ENCODE assay signal across 9 cellular contexts in genomic region chr2:232335206-232335858, GRCh38. TPM values are rescaled to one million over a fixed set of nuclear protein-coding genes. Genes with fewer than 3 reads are reported as not detected.
DNase-seq lines count a peak whose midpoint lies in the region; ATAC-seq and TF ChIP-seq lines count a peak whose summit lies in the region.
"Not testable (repeated sequence)": the region's sequence is repeated elsewhere in the genome, so short reads cannot be mapped to it uniquely, and the experiment has no call there.
"Had no signal": no experiment of that assay in that cellular context is flagged by ENCODE, and none has a peak within 500 bp of the region (broad histone marks: within the 10 kb centered on the region; RNA-seq: fewer than 3 reads in every experiment).

No MANE protein-coding gene starts in this region.

- TF ChIP-seq CTCF in CD14-positive monocyte (IDR thresholded peaks at IDR 0.05) (peak; percentile 72), HCT116 (IDR thresholded peaks at IDR 0.05 in 2 of 3, conservative IDR thresholded peaks at IDR 0.05 in 1 of 3; ENCODE audit: borderline replicate concordance in 1 of 3, insufficient read depth in 1 of 3, low read depth in 2 of 3, low read length in 2 of 3) (peak; percentile 27 to 69 (median 66); a peak in 5 of 6 replicates), endodermal cell (conservative IDR thresholded peaks at IDR 0.05) (peak; percentile 82), tibial artery (IDR thresholded peaks at IDR 0.05) (peak in 1 of 2 experiments; percentile 42)

- H2BK12ac ChIP-seq in neuronal stem cell (ENCODE audit: low read length) = not testable (repeated sequence)

- H3K79me1 ChIP-seq in neuronal stem cell (ENCODE audit: low read depth, low read length) = not testable (repeated sequence)

- H3K9me2 ChIP-seq in HCT116 (ENCODE audit: insufficient read depth) = not testable (repeated sequence)

- H3K9me3 Mint-ChIP-seq in CD14-positive monocyte; activated naive CD4-positive, alpha-beta T cell treated with anti-CD3 and anti-CD28 coated beads for 36 hours; endodermal cell: not testable (repeated sequence)

- RAD21 ChIA-PET in HCT116 (lab: Charles Lee; ENCODE audit: low non-redundant PET in 1 of 2, low total read pairs in 2 of 2, uncharacterized antibody in 2 of 2, unreplicated experiment in 2 of 2) = not testable (repeated sequence)

- H2BK5ac ChIP-seq in neuronal stem cell (ENCODE audit: low read length) = not testable (repeated sequence)

- not testable (repeated sequence) for H2BK15ac ChIP-seq in neuronal stem cell (ENCODE audit: low read length)

- H3K79me2 ChIP-seq in HCT116 (ENCODE audit: insufficient read depth, low read length) = not testable (repeated sequence)

- not testable (repeated sequence) for H3K36me3 ChIP-seq in HCT116 (ENCODE audit: control insufficient read depth in 1 of 2, insufficient read depth in 2 of 2, low read length in 2 of 2); endodermal cell (ENCODE audit: control insufficient read depth, insufficient read depth, low read length); neuronal stem cell (replicated peaks in 1 of 2; ENCODE audit: control insufficient read depth in 2 of 2, insufficient read depth in 2 of 2, low read length in 2 of 2)
- peaks cover 0 to 41% (median 31%) of the 10 kb centered on the region in 3 donors for H3K36me3 ChIP-seq in tibial artery

- H3K4me1 ChIP-seq in HCT116 (ENCODE audit: control insufficient read depth in 1 of 2, insufficient read depth in 2 of 2, low read length in 2 of 2); endodermal cell (ENCODE audit: control insufficient read depth, insufficient read depth, low read length); neuronal stem cell (ENCODE audit: control insufficient read depth in 2 of 2, insufficient read depth in 1 of 2, low read depth in 1 of 2, low read length in 2 of 2); tibial artery: not testable (repeated sequence)

- H4K8ac ChIP-seq in neuronal stem cell (ENCODE audit: low read depth, low read length) = not testable (repeated sequence)

- H2AK5ac ChIP-seq in neuronal stem cell (ENCODE audit: low read depth, low read length) = not testable (repeated sequence)

- H4K91ac ChIP-seq in neuronal stem cell (ENCODE audit: low read depth, low read length, poor library complexity) = not testable (repeated sequence)

- not testable (repeated sequence) for H3K9me3 ChIP-seq in HCT116 (ENCODE audit: control insufficient read depth in 1 of 2, insufficient read depth in 1 of 2, low read depth in 1 of 2, low read length in 2 of 2); T-helper 17 cell (ENCODE audit: control insufficient read depth, low read length, poor library complexity, severe bottlenecking); endodermal cell (ENCODE audit: control insufficient read depth, low read length); neuronal stem cell (replicated peaks in 1 of 2; ENCODE audit: control insufficient read depth in 2 of 2, insufficient read depth in 1 of 2, low read depth in 1 of 2, low read length in 2 of 2); tibial artery

- BruUV-seq in HCT116 (replicated peaks; lab: Mats Ljungman, UMichigan) = not testable (repeated sequence)

- peak; percentile 39 for DNase-seq in CD14-positive monocyte (ENCODE audit: low spot score)
- not testable (repeated sequence) for DNase-seq in HCT116 (ENCODE audit: low read depth, low spot score); endodermal cell; neuronal stem cell (ENCODE audit: low spot score)
- peak in 2 of 3 donors; percentile 8 for DNase-seq in T-helper 17 cell
- DNase-seq in activated naive CD4-positive, alpha-beta T cell treated with anti-CD3 and anti-CD28 coated beads for 36 hours = peak; percentile 4
- DNase-seq in iPS-NIHi11 (ENCODE audit: low spot score) = peak; percentile 46
- peak; percentile 18 to 53 for DNase-seq in tibial artery

- not testable (repeated sequence) for H2AFZ ChIP-seq in HCT116 (ENCODE audit: low read depth, low read length, poor library complexity, severe bottlenecking); neuronal stem cell (ENCODE audit: low read length)

- 51 to 79% methylated on average over 6 to 15 of the region's 15 CpGs for WGBS in endodermal cell (ENCODE audit: insufficient coverage in 1 of 2, insufficient read length in 1 of 2), 2 experiments
- no CpG with 5 or more reads among the region's 15 CpGs for WGBS in neuronal stem cell (ENCODE audit: extremely low coverage in 2 of 2, insufficient read length in 2 of 2, insufficient replicate concordance in 1 of 2), 2 donors

- H3K4me3 ChIP-seq in HCT116 (replicated peaks in 1 of 2; ENCODE audit: low read depth in 1 of 2, low read length in 2 of 2); endodermal cell (ENCODE audit: low read length); neuronal stem cell (ENCODE audit: low read length in 2 of 2); tibial artery: not testable (repeated sequence)

- H3K27ac ChIP-seq in HCT116 (ENCODE audit: low read depth, low read length); endodermal cell (ENCODE audit: low read depth, low read length); neuronal stem cell (replicated peaks; ENCODE audit: low read length); tibial artery: not testable (repeated sequence)

- not testable (repeated sequence) for H3K14ac ChIP-seq in neuronal stem cell (ENCODE audit: low read length)

- POLR2A ChIA-PET in HCT116 (lab: Charles Lee) = not testable (repeated sequence)

- not testable (repeated sequence) for H3K4me3 Mint-ChIP-seq in CD14-positive monocyte; T-helper 17 cell; activated naive CD4-positive, alpha-beta T cell treated with anti-CD3 and anti-CD28 coated beads for 36 hours; endodermal cell

- not testable (repeated sequence) for H3K4ac ChIP-seq in neuronal stem cell (ENCODE audit: low read length)

- peak overlapping the region in 1 of 7 donors; percentile 20 for H3K27ac Mint-ChIP-seq in CD14-positive monocyte
- not testable (repeated sequence) for H3K27ac Mint-ChIP-seq in T-helper 17 cell; activated naive CD4-positive, alpha-beta T cell treated with anti-CD3 and anti-CD28 coated beads for 36 hours; endodermal cell

- H3K4me1 Mint-ChIP-seq in CD14-positive monocyte; T-helper 17 cell; activated naive CD4-positive, alpha-beta T cell treated with anti-CD3 and anti-CD28 coated beads for 36 hours (ENCODE audit: low read depth); endodermal cell: not testable (repeated sequence)

- H2BK120ac ChIP-seq in neuronal stem cell (ENCODE audit: low read depth, low read length) = not testable (repeated sequence)

- peak overlapping the region; percentile 48 for H3K18ac ChIP-seq in neuronal stem cell (ENCODE audit: low read length)

- not testable (repeated sequence) for H3K27me3 ChIP-seq in HCT116 (ENCODE audit: insufficient read depth, low read length); endodermal cell (ENCODE audit: control insufficient read depth, insufficient read depth, low read length, poor library complexity, severe bottlenecking); neuronal stem cell (ENCODE audit: control insufficient read depth in 3 of 3, insufficient read depth in 3 of 3, low read depth in 1 of 3, low read length in 3 of 3); tibial artery

- not testable (repeated sequence) for TF ChIP-seq POLR2A in HCT116 (IDR thresholded peaks at IDR 0.05; ENCODE audit: borderline replicate concordance, extremely low read depth, insufficient read depth, insufficient read length)

- not testable (repeated sequence) for H3K23ac ChIP-seq in neuronal stem cell (ENCODE audit: low read depth, low read length, poor library complexity)

- CTCF ChIA-PET in HCT116 (lab: Charles Lee) = interaction anchor here (1.1 to 1.8 kb wide), 2 partner anchors 30 to 410 kb away, joined by 3 to 4 read pairs; no protein-coding TSS in a partner anchor
- CTCF ChIA-PET in activated naive CD4-positive, alpha-beta T cell treated with anti-CD3 and anti-CD28 coated beads for 36 hours (lab: Charles Lee) = interaction anchor here (0.6 to 1.9 kb wide), 5 partner anchors 13 to 468 kb away, joined by 3 to 6 read pairs (median 3); no protein-coding TSS in a partner anchor

- intact Hi-C loops in CD14-positive monocyte (cut with micrococcal nuclease); HCT116 (cut with micrococcal nuclease); tibial artery (cut with DNase I; ENCODE audit: low total_unique reads): not testable (repeated sequence)
- intact Hi-C loops in activated naive CD4-positive, alpha-beta T cell treated with anti-CD3 and anti-CD28 coated beads for 36 hours (cut with micrococcal nuclease) = loop anchor here (1.0 kb wide), 1 partner anchor 105 kb away; no protein-coding TSS in a partner anchor

- TF ChIP-seq RAD21 in HCT116 (IDR thresholded peaks at IDR 0.05; ENCODE audit: low read depth) = 0 out of 2 replicates have a peak, but pooled peaks have one; percentile 31

- not testable (repeated sequence) for H3K9ac ChIP-seq in HCT116 (ENCODE audit: low read length); endodermal cell (ENCODE audit: extremely low read depth, low read length, poor library complexity, severe bottlenecking); neuronal stem cell (ENCODE audit: low read depth, low read length, poor library complexity)

- H3K36me3 Mint-ChIP-seq in CD14-positive monocyte = peaks cover 4 to 14% of the 10 kb centered on the region in 2 donors
- not testable (repeated sequence) for H3K36me3 Mint-ChIP-seq in T-helper 17 cell (ENCODE audit: low read depth); activated naive CD4-positive, alpha-beta T cell treated with anti-CD3 and anti-CD28 coated beads for 36 hours (ENCODE audit: low read depth); endodermal cell (ENCODE audit: low read depth)

- not testable (repeated sequence) for H3K27me3 Mint-ChIP-seq in CD14-positive monocyte (ENCODE audit: low read depth in 3 of 3); T-helper 17 cell; activated naive CD4-positive, alpha-beta T cell treated with anti-CD3 and anti-CD28 coated beads for 36 hours (ENCODE audit: low read depth); endodermal cell (ENCODE audit: insufficient read depth)

- not testable (repeated sequence) for H4K20me1 ChIP-seq in HCT116 (ENCODE audit: insufficient read depth)

- not testable (repeated sequence) for H3K4me2 ChIP-seq in HCT116 (ENCODE audit: low read length); neuronal stem cell (ENCODE audit: insufficient read depth, low read length, poor library complexity, severe bottlenecking)

- ATAC-seq in HCT116 (peak; percentile 77), T-helper 17 cell (peak; percentile 56)

RNA-seq across cellular contexts. Expression of gene ALPP, which starts 43.2 kb away (rescaled TPM):
- polyA plus RNA-seq in CD14-positive monocyte = not detected
- total RNA-seq in HCT116 (2021; ENCODE audit: unreplicated experiment) (0.34 TPM), T-helper 17 cell (under 1 TPM; 0.29 to 0.45 TPM), endodermal cell (not detected)
- polyA plus RNA-seq in HCT116 (2012) = 0.05 TPM in 1 of 2 replicates, not detected in the other
- not detected for total RNA-seq in activated naive CD4-positive, alpha-beta T cell treated with anti-CD3 and anti-CD28 coated beads for 36 hours
- not detected for polyA plus RNA-seq in endodermal cell (2013, experiment 1 of 2)
- polyA plus RNA-seq in endodermal cell (2013, experiment 2 of 2) = not detected
- polyA plus RNA-seq in neuronal stem cell (2013, experiment 1 of 2) = not detected
- not detected for polyA plus RNA-seq in neuronal stem cell (2013, experiment 2 of 2)
- polyA plus RNA-seq: esophagus had no signal
